Comparison of ENCODE assay signal across 8 cellular contexts in genomic region chr3:107690522-107691138, GRCh38.
DNase-seq lines count a peak whose midpoint lies in the region; ATAC-seq, FAIRE-seq and TF ChIP-seq lines count a peak whose summit lies in the region.

No MANE protein-coding gene starts in this region.

- no peaks in the 10 kb centered on the region for H3K4me1 ChIP-seq in DND-41 (ENCODE audit: insufficient read depth, low read length)

- peak; percentile 66; the same call in 2 of the 3 replicates for ATAC-seq in DND-41 (ENCODE audit: insufficient read depth, low read depth)
- ATAC-seq in GM21786 (IDR thresholded peaks at IDR 0.05; ENCODE audit: unreplicated experiment): peak; percentile 58
- peak; percentile 57 for ATAC-seq in sciatic nerve

- peaks cover 13% of the 10 kb centered on the region for H3K4me1 Mint-ChIP-seq in activated naive CD8-positive, alpha-beta T cell treated with anti-CD3 and anti-CD28 coated beads for 36 hours

- FAIRE-seq in TTC549 (lab: Jason Lieb, UNC): peak; percentile 74

- TF ChIP-seq CTCF in DND-41 (IDR thresholded peaks at IDR 0.05; ENCODE audit: borderline replicate concordance, extremely low read depth, low read length, poor library complexity, severe bottlenecking): peak; percentile 55

- no peaks in the 10 kb centered on the region for H3K36me3 Mint-ChIP-seq in activated naive CD8-positive, alpha-beta T cell treated with anti-CD3 and anti-CD28 coated beads for 36 hours

- no peaks in the 10 kb centered on the region for H3K9me3 ChIP-seq in DND-41 (ENCODE audit: insufficient read depth, low read length, severe bottlenecking)

- no peak overlapping the region for H3K4me2 ChIP-seq in DND-41 (ENCODE audit: insufficient read depth, low read length)

- no peaks in the 10 kb centered on the region for H3K36me3 ChIP-seq in DND-41 (ENCODE audit: insufficient read depth, low read length)

- H3K4me3 ChIP-seq in DND-41 (ENCODE audit: low read depth in 1 of 2, low read length in 2 of 2): no peak overlapping the region

- H3K9ac ChIP-seq in DND-41 (ENCODE audit: low read depth, low read length): no peak overlapping the region

- no peak overlapping the region for H2AFZ ChIP-seq in DND-41 (ENCODE audit: low read depth, low read length)

- H4K20me1 ChIP-seq in DND-41 (ENCODE audit: insufficient read depth, low read length): no peaks in the 10 kb centered on the region

- no peak overlapping the region for H3K27ac ChIP-seq in DND-41 (ENCODE audit: low read length)

- peaks cover 1% of the 10 kb centered on the region for H3K9me3 Mint-ChIP-seq in activated naive CD8-positive, alpha-beta T cell treated with anti-CD3 and anti-CD28 coated beads for 36 hours

- no peak overlapping the region for H3K27ac Mint-ChIP-seq in activated naive CD8-positive, alpha-beta T cell treated with anti-CD3 and anti-CD28 coated beads for 36 hours

- no peaks in the 10 kb centered on the region for H3K27me3 Mint-ChIP-seq in activated naive CD8-positive, alpha-beta T cell treated with anti-CD3 and anti-CD28 coated beads for 36 hours

- no peak for DNase-seq in DND-41
- DNase-seq in NAMALWA (ENCODE audit: low spot score): peak; percentile 78
- peak; percentile 34 for DNase-seq in foreskin melanocyte
- DNase-seq in sciatic nerve (ENCODE audit: low spot score): no peak
- DNase-seq in activated naive CD4-positive, alpha-beta T cell treated with anti-CD3 and anti-CD28 coated beads, Interleukin-2, amount 50 U/mL, for 16 hours: no peak
- no peak for DNase-seq in activated naive CD8-positive, alpha-beta T cell treated with anti-CD3 and anti-CD28 coated beads for 36 hours

- H3K4me3 Mint-ChIP-seq in activated naive CD8-positive, alpha-beta T cell treated with anti-CD3 and anti-CD28 coated beads for 36 hours: no peak overlapping the region

- intact Hi-C loops in sciatic nerve (cut with DNase I): no loop called here

- H3K79me2 ChIP-seq in DND-41 (ENCODE audit: insufficient read depth, low read length): peaks cover 4% of the 10 kb centered on the region; the same call in 1 of the 2 replicates

- no peaks in the 10 kb centered on the region for H3K27me3 ChIP-seq in DND-41 (ENCODE audit: insufficient read depth, low read length, poor library complexity)

Comparison
In these comparisons a context has a peak if more than half of its experiments do, and no peak if none do; other contexts are left out.
1. DNase-seq: peak in NAMALWA (single experiment) and foreskin melanocyte (single experiment); none in DND-41 (single experiment), sciatic nerve (single experiment), activated naive CD4-positive, alpha-beta T cell treated with anti-CD3 and anti-CD28 coated beads, Interleukin-2, amount 50 U/mL, for 16 hours (single experiment) and activated naive CD8-positive, alpha-beta T cell treated with anti-CD3 and anti-CD28 coated beads for 36 hours (single experiment).
2. Peak in every context shown above with its lines, with median percentiles within 50 percentile points of each other: ATAC-seq.